17 cellular contexts compared by ENCODE assay signal in the genomic region with DNA sequence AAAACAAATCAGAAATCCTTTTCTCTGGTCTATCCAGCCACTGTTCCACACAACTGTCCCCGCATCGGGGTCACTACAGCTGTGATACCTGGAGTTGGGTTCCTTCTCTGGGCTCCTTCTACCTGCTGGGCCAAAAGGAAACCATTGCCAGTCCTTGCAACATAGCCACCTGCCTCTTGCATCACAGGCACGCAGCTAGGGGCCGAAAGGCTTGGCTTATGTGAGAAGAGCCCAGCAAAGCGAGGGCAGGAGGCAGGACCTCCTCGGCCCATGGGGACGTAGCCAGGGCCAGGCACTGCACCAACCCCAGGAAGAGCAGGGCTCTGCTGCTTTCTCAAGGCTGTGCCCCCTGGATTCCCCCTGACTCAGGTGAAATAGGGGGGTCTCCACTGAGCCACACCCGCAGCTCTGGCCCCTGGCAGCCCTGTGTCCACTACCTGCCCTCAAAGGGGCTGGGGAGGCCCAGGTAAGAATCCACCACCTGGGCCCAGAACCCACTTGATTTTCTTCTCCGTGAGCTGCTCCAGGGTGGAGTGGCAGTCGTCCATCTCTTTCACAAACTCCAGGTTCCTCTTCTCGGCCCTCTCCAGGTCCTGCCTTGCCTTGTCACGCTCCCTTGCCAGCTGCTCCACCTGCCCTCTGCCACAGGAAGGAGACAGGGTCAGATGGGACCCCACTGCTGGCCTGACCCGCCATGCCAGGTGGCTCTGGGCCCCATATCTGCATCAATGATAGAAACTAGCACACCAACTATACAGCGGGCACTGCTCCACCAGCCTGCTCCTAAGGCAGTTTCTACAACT.
A peak's percentile ranks its signal among the peaks of the same experiment; 100 is the strongest.
DNase-seq lines count a peak whose midpoint lies in the region; ATAC-seq and TF ChIP-seq lines count a peak whose summit lies in the region.
"Had no signal": no experiment of that assay in that cellular context is flagged by ENCODE, and none has a peak within 500 bp of the region (broad histone marks: within the 10 kb centered on the region; RNA-seq: fewer than 3 reads in every experiment).

No MANE protein-coding gene starts in this region.

- H3K9me3 Mint-ChIP-seq in MCF 10A (ENCODE audit: unreplicated experiment) (no peaks in the 10 kb centered on the region), type B pancreatic cell (no peaks in the 10 kb centered on the region), T-cell (no peaks in the 10 kb centered on the region)

- H3K36me3 ChIP-seq in breast epithelium (no peaks in the 10 kb centered on the region), SJCRH30 (no peaks in the 10 kb centered on the region), liver (ENCODE audit: control insufficient read depth in 4 of 4, insufficient read depth in 3 of 4, low read depth in 1 of 4, low read length in 3 of 4) (peaks cover 0 to 7% (median 0%) of the 10 kb centered on the region in 4 donors), mucosa of descending colon (ENCODE audit: low read depth) (no peaks in the 10 kb centered on the region)

- H3K4me3 ChIP-seq in breast epithelium = no peak overlapping the region
- H3K4me3 ChIP-seq in SJCRH30 = no peak overlapping the region
- no peak overlapping the region for H3K4me3 ChIP-seq in liver (ENCODE audit: low read depth in 1 of 3, low read length in 3 of 3)
- H3K4me3 ChIP-seq in mucosa of descending colon = no peak overlapping the region

- no peak overlapping the region for H3K9ac ChIP-seq in liver (ENCODE audit: low read depth in 1 of 2, low read length in 2 of 2)

- 76% methylated on average over 14 of the region's 14 CpGs for WGBS in liver

- POLR2A ChIA-PET in MCF 10A (lab: Yijun Ruan, JAX) = interaction anchor here (1.0 to 1.1 kb wide), 2 partner anchors 17 to 89 kb away, joined by 3 read pairs; a partner anchor contains a TSS
- POLR2A ChIA-PET in T-cell (lab: Charles Lee) = no interaction called here

- CTCF ChIA-PET in MCF 10A (lab: Yijun Ruan, JAX) = interaction anchor here (0.7 to 1.7 kb wide), 3 partner anchors 15 to 73 kb away, joined by 3 to 4 read pairs (median 3); no protein-coding TSS in a partner anchor
- CTCF ChIA-PET in T-cell (lab: Charles Lee) = no interaction called here

- ATAC-seq in T-cell (replicated peaks in 1 of 4) (no peak), mucosa of descending colon (no peak), GM19328 (IDR thresholded peaks at IDR 0.05; ENCODE audit: unreplicated experiment) (no peak)

- BruUV-seq in MCF 10A (replicated peaks; lab: Mats Ljungman, UMichigan) = no TSS peak

- no peak for TF ChIP-seq POLR2A in breast epithelium (IDR thresholded peaks at IDR 0.05)

- no peaks in the 10 kb centered on the region for H3K9me3 ChIP-seq in breast epithelium
- no peaks in the 10 kb centered on the region for H3K9me3 ChIP-seq in SJCRH30 (replicated peaks)
- no peaks in the 10 kb centered on the region for H3K9me3 ChIP-seq in liver (ENCODE audit: control insufficient read depth in 4 of 4, low read length in 3 of 4)
- H3K9me3 ChIP-seq in mucosa of descending colon = no peaks in the 10 kb centered on the region

- H3K4me3 Mint-ChIP-seq in MCF 10A (ENCODE audit: unreplicated experiment) (no peak overlapping the region), type B pancreatic cell (no peak overlapping the region), T-cell (no peak overlapping the region)

- H3K27ac Mint-ChIP-seq in MCF 10A (ENCODE audit: low read depth, unreplicated experiment) (no peak overlapping the region), type B pancreatic cell (peak overlapping the region; percentile 50), T-cell (no peak overlapping the region)

- no peaks in the 10 kb centered on the region for H3K4me1 ChIP-seq in breast epithelium
- peaks cover 8% of the 10 kb centered on the region; the same call in 1 of the 2 replicates for H3K4me1 ChIP-seq in SJCRH30
- peaks cover 0 to 10% (median 4%) of the 10 kb centered on the region in 4 donors for H3K4me1 ChIP-seq in liver (ENCODE audit: control insufficient read depth in 4 of 4, insufficient read depth in 4 of 4, low read length in 3 of 4)
- no peaks in the 10 kb centered on the region for H3K4me1 ChIP-seq in mucosa of descending colon (ENCODE audit: low read depth)

- intact Hi-C loops in MCF 10A (cut with micrococcal nuclease) = no loop called here
- intact Hi-C loops in breast epithelium (cut with DNase I; ENCODE audit: low total_unique reads) = no loop called here
- intact Hi-C loops in mucosa of descending colon (cut with DNase I, micrococcal nuclease) = no loop called here

- H3K4me1 Mint-ChIP-seq in MCF 10A (ENCODE audit: insufficient read depth, unreplicated experiment) (peaks cover 5% of the 10 kb centered on the region), type B pancreatic cell (ENCODE audit: unreplicated experiment) (no peaks in the 10 kb centered on the region), T-cell (no peaks in the 10 kb centered on the region)

- DNase-seq in MCF 10A (ENCODE audit: unreplicated experiment) (peak; percentile 33), breast epithelium (ENCODE audit: low spot score in 2 of 2) (no peak), SJCRH30 (no peak), type B pancreatic cell (ENCODE audit: extremely low spot score, unreplicated experiment) (no peak), T-cell (no peak), mucosa of descending colon (no peak)
- DNase-seq: C1 segment of cervical spinal cord; DMS 273 treated with DMSO at 0.1 percent for 48 hours; GF-D8; KG1; NCI-H1436; NCI-H2029; NCI-H2171; NCI-H446 treated with DMSO at 0.1 percent for 48 hours; NK-92 treated with Interleukin-12 subunit alpha and Interleukin-12 subunit beta, amount 100 ng/mL, for 24 hours had no signal

- no peaks in the 10 kb centered on the region for H3K27me3 ChIP-seq in breast epithelium
- no peaks in the 10 kb centered on the region for H3K27me3 ChIP-seq in SJCRH30
- no peaks in the 10 kb centered on the region for H3K27me3 ChIP-seq in liver (ENCODE audit: control insufficient read depth in 4 of 4, insufficient read depth in 4 of 4, low read length in 3 of 4)

- H3K27ac ChIP-seq in breast epithelium = no peak overlapping the region
- H3K27ac ChIP-seq in SJCRH30 = peak overlapping the region; percentile 16; the same call in 1 of the 2 replicates
- peak overlapping the region; percentile 31 to 32 for H3K27ac ChIP-seq in liver (ENCODE audit: low read depth in 1 of 2, low read length in 2 of 2)

- no peaks in the 10 kb centered on the region for H3K36me3 Mint-ChIP-seq in MCF 10A (ENCODE audit: insufficient read depth, unreplicated experiment)
- peaks cover 7% of the 10 kb centered on the region for H3K36me3 Mint-ChIP-seq in type B pancreatic cell
- H3K36me3 Mint-ChIP-seq in T-cell = no peaks in the 10 kb centered on the region

- H3K27me3 Mint-ChIP-seq in MCF 10A (ENCODE audit: insufficient read depth, unreplicated experiment) (peaks cover 10% of the 10 kb centered on the region), type B pancreatic cell (no peaks in the 10 kb centered on the region), T-cell (peaks cover 0 to 2% of the 10 kb centered on the region in 2 donors)

- TF ChIP-seq RAD21 in liver (IDR thresholded peaks at IDR 0.05) = peak in 1 of 2 donors; percentile 56

- TF ChIP-seq CTCF in MCF 10A (IDR thresholded peaks at IDR 0.05; ENCODE audit: unreplicated experiment) (no peak), breast epithelium (IDR thresholded peaks at IDR 0.05) (no peak), liver (IDR thresholded peaks at IDR 0.05; ENCODE audit: low read depth, low read length, missing input control) (no peak), type B pancreatic cell (conservative IDR thresholded peaks at IDR 0.05) (no peak), mucosa of descending colon (IDR thresholded peaks at IDR 0.05) (no peak)

TF ChIP-seq in liver, 16 proteins besides CTCF, POLR2A, EP300 and RAD21:
- TF ChIP-seq HNF4A (conservative IDR thresholded peaks at IDR 0.05) = peak in 1 of 2 donors; percentile 30
- no peak for TF ChIP-seq YY1 (IDR thresholded peaks at IDR 0.05)

Comparison
In these comparisons a context has a peak if more than half of its experiments do, and no peak if none do; other contexts are left out.
1. H3K27ac ChIP-seq: peak in SJCRH30 (single experiment) and liver (2 of 2); none in breast epithelium (0 of 2).